18 cellular contexts compared by ENCODE assay signal in the genomic region with DNA sequence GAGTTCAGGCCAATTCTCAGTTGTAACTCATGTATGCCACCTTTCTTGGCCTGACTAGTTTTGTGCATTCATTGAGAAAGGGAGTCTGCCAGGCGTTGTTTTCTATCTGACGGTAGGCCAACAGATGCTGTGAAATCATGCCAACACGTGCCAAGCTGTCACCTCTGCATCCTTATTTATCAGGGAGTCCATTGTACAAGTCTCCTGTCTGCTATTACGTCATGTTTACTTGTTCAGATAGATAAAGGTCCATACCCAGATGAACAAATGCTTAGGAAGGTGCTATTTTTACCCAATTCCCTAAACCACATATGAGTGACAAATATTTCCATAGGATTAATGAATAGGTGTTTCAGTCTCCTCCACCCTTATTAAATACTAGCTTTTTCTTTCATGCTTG.
"Had no signal": no experiment of that assay in that cellular context is flagged by ENCODE, and none has a peak within 500 bp of the region (broad histone marks: within the 10 kb centered on the region; RNA-seq: fewer than 3 reads in every experiment).

No MANE protein-coding gene starts in this region.

- DNase-seq: effector memory CD8-positive, alpha-beta T cell; glutamatergic neuron; islet precursor cell; mammary epithelial cell; naive thymus-derived CD4-positive, alpha-beta T cell; nephron progenitor cell; sigmoid colon; stimulated activated CD4-positive, alpha-beta T cell treated with anti-CD3 and anti-CD28 coated beads, Interleukin-12 subunit alpha, Interleukin-12 subunit beta, amount 100 ng/mL, for 4 hours; stimulated activated naive CD4-positive, alpha-beta T cell treated with Interleukin-2 at 50 U/mL for 16 hours; trophoblast cell had no signal

- H3K4me3 Mint-ChIP-seq: dendritic cell treated with granulocyte-macrophage colony-stimulating factor and Interleukin-4, amounts not matched to agents 40 ng/mL and 50 ng/mL, for 4 days; effector memory CD8-positive, alpha-beta T cell; naive thymus-derived CD4-positive, alpha-beta T cell; nephron progenitor cell had no signal

- H2AFZ ChIP-seq: parathyroid adenoma had no signal

- H3K27ac ChIP-seq: epithelial cell of prostate, esophagus muscularis mucosa, gastroesophageal sphincter, parathyroid adenoma, prostate gland, sigmoid colon, skin epidermis had no signal

- H3K36me3 ChIP-seq: esophagus muscularis mucosa, gastroesophageal sphincter, prostate gland, sigmoid colon had no signal

- H3K9me3 ChIP-seq: esophagus muscularis mucosa, gastroesophageal sphincter, prostate gland, sigmoid colon had no signal

- H3K4me1 ChIP-seq: esophagus muscularis mucosa, gastroesophageal sphincter, parathyroid adenoma, prostate gland, sigmoid colon had no signal

- ATAC-seq: effector memory CD8-positive, alpha-beta T cell; gastroesophageal sphincter; left lobe of liver; naive thymus-derived CD4-positive, alpha-beta T cell had no signal

- H3K27me3 ChIP-seq: esophagus muscularis mucosa, gastroesophageal sphincter, sigmoid colon had no signal

- H3K79me2 ChIP-seq: parathyroid adenoma had no signal

- H3K27me3 Mint-ChIP-seq: dendritic cell treated with granulocyte-macrophage colony-stimulating factor and Interleukin-4, amounts not matched to agents 40 ng/mL and 50 ng/mL, for 4 days had no signal

- H3K9me3 Mint-ChIP-seq: effector memory CD8-positive, alpha-beta T cell had no signal

- H3K4me1 Mint-ChIP-seq: naive thymus-derived CD4-positive, alpha-beta T cell; nephron progenitor cell had no signal

- H3K9ac ChIP-seq: parathyroid adenoma had no signal

- H3K27ac Mint-ChIP-seq: dendritic cell treated with granulocyte-macrophage colony-stimulating factor and Interleukin-4, amounts not matched to agents 40 ng/mL and 50 ng/mL, for 4 days; effector memory CD8-positive, alpha-beta T cell; naive thymus-derived CD4-positive, alpha-beta T cell; nephron progenitor cell had no signal

- H3K4me3 ChIP-seq: esophagus muscularis mucosa, gastroesophageal sphincter, prostate gland, sigmoid colon, skin epidermis had no signal
